ENCODE assay signal across 8 cellular contexts in genomic region chr5:149828161-149829011, GRCh38.
DNase-seq lines count a peak whose midpoint lies in the region; ATAC-seq lines count a peak whose summit lies in the region.

No MANE protein-coding gene starts in this region.

- H3K4me1 ChIP-seq in neuronal stem cell (ENCODE audit: control insufficient read depth in 2 of 2, insufficient read depth in 1 of 2, low read depth in 1 of 2, low read length in 2 of 2) = peaks cover 0 to 1% of the 10 kb centered on the region in 2 donors
- peaks cover 57% of the 10 kb centered on the region for H3K4me1 ChIP-seq in stomach smooth muscle (ENCODE audit: control insufficient read depth, insufficient read depth, low read length)

- no peak overlapping the region for H3K4ac ChIP-seq in neuronal stem cell (ENCODE audit: low read length)

- H3K9me3 ChIP-seq in neuronal stem cell (replicated peaks in 1 of 2; ENCODE audit: control insufficient read depth in 2 of 2, insufficient read depth in 1 of 2, low read depth in 1 of 2, low read length in 2 of 2) = no peaks in the 10 kb centered on the region
- H3K9me3 ChIP-seq in stomach smooth muscle (ENCODE audit: control insufficient read depth in 2 of 2, low read length in 2 of 2) = no peaks in the 10 kb centered on the region

- no peak overlapping the region for H3K23ac ChIP-seq in neuronal stem cell (ENCODE audit: low read depth, low read length, poor library complexity)

- no peaks in the 10 kb centered on the region for H3K79me1 ChIP-seq in neuronal stem cell (ENCODE audit: low read depth, low read length)

- DNase-seq in DMS 273 (lab: John Stamatoyannopoulos, UW; ENCODE audit: unreplicated experiment) = peak; percentile 93
- DNase-seq in Kasumi-1 (lab: John Stamatoyannopoulos, UW) = peak; percentile 93 to 95
- DNase-seq in RPMI8226 = peak; percentile 87
- peak; percentile 82 to 84 for DNase-seq in activated T-cell treated with anti-CD3 and anti-CD28 coated beads, Interleukin-2, amount 50 U/mL, for 72 hours
- DNase-seq in fibroblast of the conjunctiva (ENCODE audit: low read depth) = peak; percentile 83
- DNase-seq in neuronal stem cell (ENCODE audit: low spot score) = peak; percentile 92

- no peak overlapping the region for H2BK120ac ChIP-seq in neuronal stem cell (ENCODE audit: low read depth, low read length)

- H3K9ac ChIP-seq in neuronal stem cell (ENCODE audit: low read depth, low read length, poor library complexity) (no peak overlapping the region), stomach smooth muscle (ENCODE audit: low read length in 2 of 2) (no peak overlapping the region)

- H3K36me3 ChIP-seq in neuronal stem cell (replicated peaks in 1 of 2; ENCODE audit: control insufficient read depth in 2 of 2, insufficient read depth in 2 of 2, low read length in 2 of 2) (no peaks in the 10 kb centered on the region), stomach smooth muscle (ENCODE audit: control insufficient read depth in 2 of 2, insufficient read depth in 2 of 2, low read length in 2 of 2) (peaks cover 10 to 24% of the 10 kb centered on the region in 2 donors)

- H3K4me3 ChIP-seq in neuronal stem cell (ENCODE audit: low read length in 2 of 2) = no peak overlapping the region
- no peak overlapping the region for H3K4me3 ChIP-seq in stomach smooth muscle (ENCODE audit: low read length in 2 of 2)

- H2AFZ ChIP-seq in neuronal stem cell (ENCODE audit: low read length) = peak overlapping the region; percentile 69

- no peak overlapping the region for H4K8ac ChIP-seq in neuronal stem cell (ENCODE audit: low read depth, low read length)

- H3K9me3 Mint-ChIP-seq in activated T-cell treated with anti-CD3 and anti-CD28 coated beads, Interleukin-2, amount 50 U/mL, for 72 hours = no peaks in the 10 kb centered on the region

- H3K18ac ChIP-seq in neuronal stem cell (ENCODE audit: low read length) = no peak overlapping the region

- H3K4me3 Mint-ChIP-seq in activated T-cell treated with anti-CD3 and anti-CD28 coated beads, Interleukin-2, amount 50 U/mL, for 72 hours = no peak overlapping the region

- no peak overlapping the region for H4K91ac ChIP-seq in neuronal stem cell (ENCODE audit: low read depth, low read length, poor library complexity)

- H2BK15ac ChIP-seq in neuronal stem cell (ENCODE audit: low read length) = no peak overlapping the region

- H2BK12ac ChIP-seq in neuronal stem cell (ENCODE audit: low read length) = no peak overlapping the region

- H2BK5ac ChIP-seq in neuronal stem cell (ENCODE audit: low read length) = no peak overlapping the region

- no peak overlapping the region for H3K27ac Mint-ChIP-seq in activated T-cell treated with anti-CD3 and anti-CD28 coated beads, Interleukin-2, amount 50 U/mL, for 72 hours

- no peak overlapping the region for H3K4me2 ChIP-seq in neuronal stem cell (ENCODE audit: insufficient read depth, low read length, poor library complexity, severe bottlenecking)

- no peak overlapping the region for H3K14ac ChIP-seq in neuronal stem cell (ENCODE audit: low read length)

- ATAC-seq in GM21526 (IDR thresholded peaks at IDR 0.05; ENCODE audit: low FRiP score, unreplicated experiment) = peak; percentile 58
- peak; percentile 55 to 71 for ATAC-seq in activated T-cell treated with anti-CD3 and anti-CD28 coated beads, Interleukin-2, amount 50 U/mL, for 72 hours (replicated peaks in 1 of 2)

- no peaks in the 10 kb centered on the region for H3K36me3 Mint-ChIP-seq in activated T-cell treated with anti-CD3 and anti-CD28 coated beads, Interleukin-2, amount 50 U/mL, for 72 hours (ENCODE audit: insufficient read depth in 2 of 2)

- H3K27ac ChIP-seq in neuronal stem cell (replicated peaks; ENCODE audit: low read length) = no peak overlapping the region
- H3K27ac ChIP-seq in stomach smooth muscle (ENCODE audit: low read length) = peak overlapping the region; percentile 89

- peaks cover 6% of the 10 kb centered on the region for H3K4me1 Mint-ChIP-seq in activated T-cell treated with anti-CD3 and anti-CD28 coated beads, Interleukin-2, amount 50 U/mL, for 72 hours (ENCODE audit: low read depth)

- H2AK5ac ChIP-seq in neuronal stem cell (ENCODE audit: low read depth, low read length) = no peak overlapping the region

- WGBS in neuronal stem cell (ENCODE audit: extremely low coverage in 2 of 2, insufficient read length in 2 of 2, insufficient replicate concordance in 1 of 2), 2 donors = no CpG with 5 or more reads among the region's 11 CpGs

- no peaks in the 10 kb centered on the region for H3K27me3 ChIP-seq in neuronal stem cell (ENCODE audit: control insufficient read depth in 3 of 3, insufficient read depth in 3 of 3, low read depth in 1 of 3, low read length in 3 of 3)
- no peaks in the 10 kb centered on the region for H3K27me3 ChIP-seq in stomach smooth muscle (ENCODE audit: control insufficient read depth in 1 of 2, insufficient read depth in 2 of 2, low read length in 2 of 2)

- H3K27me3 Mint-ChIP-seq in activated T-cell treated with anti-CD3 and anti-CD28 coated beads, Interleukin-2, amount 50 U/mL, for 72 hours (ENCODE audit: low read depth) = no peaks in the 10 kb centered on the region
